In the genomic region with DNA sequence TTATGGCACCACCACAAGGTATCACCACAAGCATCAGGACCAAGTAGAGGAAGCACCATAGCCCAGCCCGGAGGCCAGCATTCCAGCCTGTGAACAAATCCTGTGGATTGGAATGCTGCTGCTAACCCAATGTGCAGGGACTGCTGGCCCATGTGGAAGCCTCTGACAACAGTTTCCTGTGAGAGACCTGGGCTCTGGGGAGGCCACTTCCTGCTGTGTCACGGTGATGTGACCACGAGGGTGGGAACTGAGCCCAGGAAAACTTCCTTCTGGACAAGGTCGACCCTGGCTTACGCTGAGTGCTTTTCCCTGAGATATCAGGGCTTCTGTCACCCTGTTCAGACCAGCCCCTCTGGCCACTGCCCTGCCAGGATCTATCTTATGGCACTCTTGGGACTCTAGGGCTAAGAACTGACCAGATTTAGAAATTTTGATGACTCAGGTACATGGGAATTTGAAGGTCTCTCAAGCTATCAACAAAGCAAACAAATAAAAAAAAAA, we compare ENCODE assay signal across 10 cellular contexts.
DNase-seq lines count a peak whose midpoint lies in the region; ATAC-seq, FAIRE-seq and TF ChIP-seq lines count a peak whose summit lies in the region.
"Had no signal": no experiment of that assay in that cellular context is flagged by ENCODE, and none has a peak within 500 bp of the region (broad histone marks: within the 10 kb centered on the region; RNA-seq: fewer than 3 reads in every experiment).

No MANE protein-coding gene starts in this region.

- intact Hi-C loops in ascending aorta (cut with DNase I), result loop anchor here (2.0 to 5.0 kb wide), 4 partner anchors 89 to 359 kb away; a partner anchor contains a TSS

- no peaks in the 10 kb centered on the region for H3K27me3 ChIP-seq in ascending aorta
- no peaks in the 10 kb centered on the region for H3K27me3 ChIP-seq in right atrium auricular region

- no peaks in the 10 kb centered on the region for H3K9me3 ChIP-seq in ascending aorta
- no peaks in the 10 kb centered on the region for H3K9me3 ChIP-seq in right atrium auricular region

- ATAC-seq in GM18498 (IDR thresholded peaks at IDR 0.05; ENCODE audit: unreplicated experiment), result no peak
- ATAC-seq in HG02973 (IDR thresholded peaks at IDR 0.05; ENCODE audit: unreplicated experiment), result no peak

- TF ChIP-seq CTCF in ascending aorta (IDR thresholded peaks at IDR 0.05) (no peak), right atrium auricular region (IDR thresholded peaks at IDR 0.05) (no peak)

- H3K27ac ChIP-seq in ascending aorta, result peak overlapping the region; percentile 77 to 79
- H3K27ac ChIP-seq in right atrium auricular region, result peak overlapping the region; percentile 11 to 47

- H3K4me3 ChIP-seq in ascending aorta, result no peak overlapping the region
- no peak overlapping the region for H3K4me3 ChIP-seq in right atrium auricular region

- H3K36me3 ChIP-seq in ascending aorta (no peaks in the 10 kb centered on the region), right atrium auricular region (no peaks in the 10 kb centered on the region)

- peak; percentile 89 for FAIRE-seq in H54 (lab: Jason Lieb, UNC)

- TF ChIP-seq POLR2A in H54 (IDR thresholded peaks at IDR 0.05; ENCODE audit: low read depth, low read length), result no peak

- DNase-seq in H54 (ENCODE audit: insufficient read length, low spot score) (peak; percentile 44), ascending aorta (ENCODE audit: low spot score in 2 of 2) (peak; percentile 38 to 91), right atrium auricular region (ENCODE audit: low spot score) (peak; percentile 93), stromal cell of bone marrow (ENCODE audit: low read depth) (peak; percentile 64), NCI-H345 (lab: John Stamatoyannopoulos, UW) (no peak), NCI-H1092 (lab: John Stamatoyannopoulos, UW) (no peak)
- DNase-seq: activated B cell treated with CpG ODN at 0.5 μM for 24 hours, NCI-H510A treated with DMSO at 0.1 percent for 48 hours had no signal

- peaks cover 0 to 13% of the 10 kb centered on the region in 2 donors for H3K4me1 ChIP-seq in ascending aorta
- peaks cover 0 to 11% of the 10 kb centered on the region in 2 donors for H3K4me1 ChIP-seq in right atrium auricular region

Comparison
In these comparisons a context has a peak if more than half of its experiments do, and no peak if none do; other contexts are left out.
1. DNase-seq: peak in H54 (single experiment), ascending aorta (2 of 2), right atrium auricular region (single experiment) and stromal cell of bone marrow (single experiment); none in NCI-H345 (single experiment) and NCI-H1092 (single experiment).